ENCODE assay signal across 9 cellular contexts in the genomic region with DNA sequence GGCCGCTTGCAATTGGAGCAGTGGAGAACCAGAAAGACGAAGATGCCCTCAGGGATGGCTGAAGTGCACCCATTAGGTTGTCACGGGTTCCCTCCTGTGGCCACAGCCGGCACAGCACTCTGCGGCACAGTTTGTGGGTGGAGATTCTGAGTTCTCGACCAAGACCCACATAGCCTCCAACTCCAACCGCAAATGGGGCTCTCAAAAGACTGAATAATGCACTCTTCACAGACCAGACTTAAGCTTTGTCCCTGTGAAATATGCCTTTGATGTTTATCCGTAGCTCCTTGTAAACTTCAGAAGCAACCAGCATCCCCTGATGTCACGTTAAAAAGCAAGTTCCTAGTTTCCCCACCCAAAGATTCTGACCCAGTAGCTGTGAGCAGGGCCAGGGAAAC. TPM values are rescaled to one million over a fixed set of nuclear protein-coding genes. Genes with fewer than 3 reads are reported as not detected.
DNase-seq lines count a peak whose midpoint lies in the region; ATAC-seq and TF ChIP-seq lines count a peak whose summit lies in the region.
"Had no signal": no experiment of that assay in that cellular context is flagged by ENCODE, and none has a peak within 500 bp of the region (broad histone marks: within the 10 kb centered on the region; RNA-seq: fewer than 3 reads in every experiment).

No MANE protein-coding gene starts in this region.

- H3K79me2 ChIP-seq in H9 (ENCODE audit: insufficient read depth, low read length) = no peaks in the 10 kb centered on the region

- H3K4me2 ChIP-seq in H9 (ENCODE audit: insufficient read depth, insufficient read length, low read length) = no peak overlapping the region

- DNase-seq in GM06990 (ENCODE audit: extremely low read depth, insufficient read length) (peak; percentile 59), H9 (peak; percentile 92), MG63 (peak; percentile 47), SJSA1 (ENCODE audit: low read depth in 1 of 2, low spot score in 2 of 2) (peak; percentile 60 to 81), cardiac muscle cell (ENCODE audit: low read depth in 1 of 2, low spot score in 1 of 2) (peak; percentile 83 to 87), progenitor cell of endocrine pancreas (ENCODE audit: low spot score, unreplicated experiment) (peak; percentile 75)
- peak; percentile 77 for DNase-seq in activated naive CD4-positive, alpha-beta T cell treated with anti-CD3 and anti-CD28 coated beads for 36 hours

- H3K4ac ChIP-seq in H9 (ENCODE audit: low read depth, low read length) = no peak overlapping the region

- H3K9ac ChIP-seq in H9 (ENCODE audit: extremely low read depth, insufficient read length, low read length) = no peak overlapping the region

- no peak overlapping the region for H3K27ac Mint-ChIP-seq in H9
- no peak overlapping the region for H3K27ac Mint-ChIP-seq in activated naive CD4-positive, alpha-beta T cell treated with anti-CD3 and anti-CD28 coated beads for 36 hours
- H3K27ac Mint-ChIP-seq in progenitor cell of endocrine pancreas = no peak overlapping the region

- no peak overlapping the region for H3K18ac ChIP-seq in H9 (ENCODE audit: insufficient read length, low read depth, low read length)

- no peaks in the 10 kb centered on the region; the same call in 1 of the 2 replicates for H3K27me3 ChIP-seq in GM06990 (replicated peaks; ENCODE audit: control insufficient read depth, insufficient read depth, low read length)
- no peaks in the 10 kb centered on the region for H3K27me3 ChIP-seq in H9 (ENCODE audit: insufficient read depth, low read length)
- H3K27me3 ChIP-seq in MG63 = no peaks in the 10 kb centered on the region
- H3K27me3 ChIP-seq in SJSA1 (replicated peaks) = no peaks in the 10 kb centered on the region
- no peaks in the 10 kb centered on the region for H3K27me3 ChIP-seq in cardiac muscle cell

- H3T11ph ChIP-seq in H9 (ENCODE audit: low read length) = no peak overlapping the region

- no peak overlapping the region for H2BK20ac ChIP-seq in H9 (ENCODE audit: low read depth, low read length, poor library complexity, severe bottlenecking)

- intact Hi-C loops in activated naive CD4-positive, alpha-beta T cell treated with anti-CD3 and anti-CD28 coated beads for 36 hours (cut with micrococcal nuclease) = loop anchor here (1.0 to 5.0 kb wide), 4 partner anchors 164 to 1269 kb away; partner anchors contain the start of gene NXT1

- H3K4me3 Mint-ChIP-seq in H9 = no peak overlapping the region
- H3K4me3 Mint-ChIP-seq in activated naive CD4-positive, alpha-beta T cell treated with anti-CD3 and anti-CD28 coated beads for 36 hours = no peak overlapping the region
- no peak overlapping the region for H3K4me3 Mint-ChIP-seq in progenitor cell of endocrine pancreas (ENCODE audit: low read depth)

- no peak overlapping the region for H3K14ac ChIP-seq in H9 (ENCODE audit: insufficient read depth, low read length)

- no peak overlapping the region for H4K91ac ChIP-seq in H9 (ENCODE audit: insufficient read length, low read depth, low read length)

- no peak overlapping the region for H2AFZ ChIP-seq in H9 (ENCODE audit: low read length)

- H3K27ac ChIP-seq in H9 (ENCODE audit: insufficient read length, low read depth, low read length) = no peak overlapping the region
- H3K27ac ChIP-seq in SJSA1 = no peak overlapping the region
- no peak overlapping the region for H3K27ac ChIP-seq in cardiac muscle cell

- no peak overlapping the region for H2BK5ac ChIP-seq in H9 (ENCODE audit: insufficient read length, low read length)

- no peaks in the 10 kb centered on the region for H3K9me3 ChIP-seq in H9 (ENCODE audit: control insufficient read depth, low read depth, low read length)
- no peaks in the 10 kb centered on the region for H3K9me3 ChIP-seq in MG63
- H3K9me3 ChIP-seq in SJSA1 (replicated peaks) = no peaks in the 10 kb centered on the region
- H3K9me3 ChIP-seq in cardiac muscle cell (ENCODE audit: low read depth) = no peaks in the 10 kb centered on the region

- TF ChIP-seq CTCF in GM06990 (IDR thresholded peaks at IDR 0.05; ENCODE audit: insufficient read depth, low read length, poor library complexity, severe bottlenecking) (peak; percentile 94), H9 (conservative IDR thresholded peaks at IDR 0.05) (peak; percentile 91), cardiac muscle cell (IDR thresholded peaks at IDR 0.05; ENCODE audit: low read depth, low read length) (peak; percentile 94), progenitor cell of endocrine pancreas (IDR thresholded peaks at IDR 0.05; ENCODE audit: unreplicated experiment) (peak; percentile 91)

- H4K5ac ChIP-seq in H9 (ENCODE audit: insufficient read length, low read depth, low read length) = no peak overlapping the region

- no peaks in the 10 kb centered on the region for H3K23me2 ChIP-seq in H9 (ENCODE audit: insufficient read length, low read depth, low read length, poor library complexity, severe bottlenecking)

- H4K20me1 ChIP-seq in H9 (ENCODE audit: control insufficient read depth, insufficient read depth, insufficient read length) = no peaks in the 10 kb centered on the region

- no peak overlapping the region for H2AK5ac ChIP-seq in H9 (ENCODE audit: insufficient read length, low read length)

- no CpG with 5 or more reads among the region's 9 CpGs for WGBS in H9 (ENCODE audit: extremely low coverage, insufficient read length, low lambda C conversion rate)

- H3K27me3 Mint-ChIP-seq in H9 (ENCODE audit: low read depth) = peaks cover 19% of the 10 kb centered on the region
- H3K27me3 Mint-ChIP-seq in activated naive CD4-positive, alpha-beta T cell treated with anti-CD3 and anti-CD28 coated beads for 36 hours (ENCODE audit: low read depth) = peaks cover 6% of the 10 kb centered on the region
- peaks cover 25% of the 10 kb centered on the region for H3K27me3 Mint-ChIP-seq in progenitor cell of endocrine pancreas

- H3K23ac ChIP-seq in H9 (ENCODE audit: insufficient read length, low read depth, low read length) = no peak overlapping the region

- H3K4me1 Mint-ChIP-seq in H9 = peaks cover 24 to 26% of the 10 kb centered on the region in 2 experiments
- no peaks in the 10 kb centered on the region for H3K4me1 Mint-ChIP-seq in activated naive CD4-positive, alpha-beta T cell treated with anti-CD3 and anti-CD28 coated beads for 36 hours (ENCODE audit: low read depth)
- H3K4me1 Mint-ChIP-seq in progenitor cell of endocrine pancreas (ENCODE audit: low read depth) = no peaks in the 10 kb centered on the region

- H4K8ac ChIP-seq in H9 (replicated peaks; ENCODE audit: insufficient read length, low read depth, low read length) = no peak overlapping the region

- no peak for ATAC-seq in HG03097 (IDR thresholded peaks at IDR 0.05; ENCODE audit: low FRiP score, unreplicated experiment)

- H3K9me3 Mint-ChIP-seq in H9 (no peaks in the 10 kb centered on the region), progenitor cell of endocrine pancreas (ENCODE audit: low read depth) (no peaks in the 10 kb centered on the region)
- no peaks in the 10 kb centered on the region for H3K9me3 Mint-ChIP-seq in activated naive CD4-positive, alpha-beta T cell treated with anti-CD3 and anti-CD28 coated beads for 36 hours

- no peak overlapping the region for H2BK120ac ChIP-seq in H9 (ENCODE audit: low read depth, low read length, poor library complexity, severe bottlenecking)

- H3K36me3 Mint-ChIP-seq in H9 (ENCODE audit: insufficient read depth in 1 of 3, low read depth in 3 of 3) (no peaks in the 10 kb centered on the region; a peak in 2 of 7 replicates), progenitor cell of endocrine pancreas (ENCODE audit: insufficient read depth) (no peaks in the 10 kb centered on the region)
- no peaks in the 10 kb centered on the region for H3K36me3 Mint-ChIP-seq in activated naive CD4-positive, alpha-beta T cell treated with anti-CD3 and anti-CD28 coated beads for 36 hours (ENCODE audit: low read depth)

- no peak overlapping the region for H2BK12ac ChIP-seq in H9 (ENCODE audit: insufficient read length, low read depth, low read length)

- H3K56ac ChIP-seq in H9 (ENCODE audit: insufficient read length, low read depth, low read length) = no peak overlapping the region

- H3K36me3 ChIP-seq in GM06990 (ENCODE audit: control insufficient read depth, insufficient read depth, low read length) (no peaks in the 10 kb centered on the region), MG63 (no peaks in the 10 kb centered on the region), SJSA1 (no peaks in the 10 kb centered on the region), cardiac muscle cell (no peaks in the 10 kb centered on the region)

- CTCF ChIA-PET in activated naive CD4-positive, alpha-beta T cell treated with anti-CD3 and anti-CD28 coated beads for 36 hours (lab: Charles Lee) = interaction anchor here (0.6 to 4.4 kb wide), 6 partner anchors 12 to 170 kb away, joined by 3 to 38 read pairs (median 4); partner anchors contain the start of gene CST11

- H3K4me3 ChIP-seq in GM06990 (replicated peaks; ENCODE audit: low read depth, low read length) (no peak overlapping the region), MG63 (no peak overlapping the region), SJSA1 (no peak overlapping the region), cardiac muscle cell (no peak overlapping the region)

- no peak overlapping the region for H2BK15ac ChIP-seq in H9 (ENCODE audit: low read depth, low read length)

- no peaks in the 10 kb centered on the region for H3K79me1 ChIP-seq in H9 (ENCODE audit: insufficient read depth, low read depth, low read length, poor library complexity, severe bottlenecking)

- peaks cover 4% of the 10 kb centered on the region for H3K4me1 ChIP-seq in H9 (ENCODE audit: insufficient read depth, low read length)
- 0 out of 2 replicates have a peak, but pooled peaks cover 4% of the 10 kb centered on the region for H3K4me1 ChIP-seq in SJSA1 (replicated peaks)
- H3K4me1 ChIP-seq in cardiac muscle cell (ENCODE audit: low read depth) = no peaks in the 10 kb centered on the region

RNA-seq across cellular contexts. Expression of gene CST9, which starts 0.9 kb away (rescaled TPM):
- total RNA-seq in H9 (2021) (not detected in 2 replicates), cardiac muscle cell (not detected in 2 replicates), progenitor cell of endocrine pancreas (not detected in 2 replicates)
- not detected in 2 replicates for total RNA-seq in MG63 (2014; rRNA removed; shearing (Covaris generic); ENCODE audit: low replicate concordance)
- not detected in 2 replicates for total RNA-seq in SJSA1 (2014; rRNA removed; shearing (Covaris generic))
- total RNA-seq in activated naive CD4-positive, alpha-beta T cell treated with anti-CD3 and anti-CD28 coated beads for 36 hours = not detected
- not detected in 2 replicates for polyA plus RNA-seq in cardiac muscle cell
- total RNA-seq: mononuclear cell had no signal

RNA-seq across cellular contexts. Expression of gene CST3, which starts 31.1 kb away (rescaled TPM):
- total RNA-seq in H9 (2021) (77.2 and 81.9 TPM in 2 replicates), cardiac muscle cell (256 and 300 TPM in 2 replicates), progenitor cell of endocrine pancreas (247 and 257 TPM in 2 replicates)
- 61.5 and 148 TPM in 2 replicates for total RNA-seq in MG63 (2014; rRNA removed; shearing (Covaris generic); ENCODE audit: low replicate concordance)
- total RNA-seq in SJSA1 (2014; rRNA removed; shearing (Covaris generic)) = 196 and 222 TPM in 2 replicates
- under 1 TPM in 1 of 2 experiments, not detected in 1; 0.35 TPM for total RNA-seq in activated naive CD4-positive, alpha-beta T cell treated with anti-CD3 and anti-CD28 coated beads for 36 hours
- 214 and 261 TPM in 2 replicates for polyA plus RNA-seq in cardiac muscle cell

RNA-seq across cellular contexts. Expression of gene CST9L, which starts 38.4 kb away (rescaled TPM):
- not detected in 2 replicates for total RNA-seq in H9 (2021)
- total RNA-seq in MG63 (2014; rRNA removed; shearing (Covaris generic); ENCODE audit: low replicate concordance) = not detected in 2 replicates
- total RNA-seq in SJSA1 (2014; rRNA removed; shearing (Covaris generic)) = not detected in 2 replicates
- not detected for total RNA-seq in activated naive CD4-positive, alpha-beta T cell treated with anti-CD3 and anti-CD28 coated beads for 36 hours
- not detected in 2 replicates for total RNA-seq in cardiac muscle cell
- not detected in 2 replicates for polyA plus RNA-seq in cardiac muscle cell
- not detected in 2 replicates for total RNA-seq in progenitor cell of endocrine pancreas
- total RNA-seq: mononuclear cell had no signal

Comparison
In these comparisons a context has a peak if more than half of its experiments do, and no peak if none do; other contexts are left out.
1. RNA of gene CST3, which starts 31.1 kb away (total RNA-seq): 247 to 257 TPM in progenitor cell of endocrine pancreas, 256 to 300 TPM in cardiac muscle cell, 196 to 222 TPM in SJSA1, 61.5 to 148 TPM in MG63 and 77.2 to 81.9 TPM in H9; 0.35 TPM in activated naive CD4-positive, alpha-beta T cell treated with anti-CD3 and anti-CD28 coated beads for 36 hours; every median in the first group is over 10 times any median in the second.
2. Peak in every context shown above with its lines, with median percentiles within 50 percentile points of each other: DNase-seq and CTCF ChIP-seq.